ENCODE assay signal across 16 cellular contexts in genomic region chr6:112939543-112939942, GRCh38.
DNase-seq lines count a peak whose midpoint lies in the region; ATAC-seq and TF ChIP-seq lines count a peak whose summit lies in the region.
"Had no signal": no experiment of that assay in that cellular context is flagged by ENCODE, and none has a peak within 500 bp of the region (broad histone marks: within the 10 kb centered on the region; RNA-seq: fewer than 3 reads in every experiment).

No MANE protein-coding gene starts in this region.

- DNase-seq in COR-L47 (lab: John Stamatoyannopoulos, UW) = peak; percentile 85
- peak; percentile 93 for DNase-seq in NCI-H1105 (lab: John Stamatoyannopoulos, UW)
- peak; percentile 92 for DNase-seq in NCI-H748 (lab: John Stamatoyannopoulos, UW; ENCODE audit: unreplicated experiment)
- peak; percentile 36 for DNase-seq in foreskin melanocyte
- DNase-seq in SW480 (ENCODE audit: low spot score) = no peak
- no peak for DNase-seq in MM.1S
- DNase-seq in stimulated activated CD4-positive, alpha-beta T cell treated with anti-CD3 and anti-CD28 coated beads, Interleukin-4, amount 100 ng/mL, for 24 hours = no peak
- DNase-seq: activated CD4-positive, alpha-beta memory T cell treated with anti-CD3 and anti-CD28 coated beads, Interleukin-2, amount 10 ng/mL, durations not matched to agents 7 days and 5 days; activated effector memory CD4-positive, alpha-beta T cell treated with anti-CD3 and anti-CD28 coated beads, Interleukin-2, amount 50 U/mL, for 16 hours; AML-193; naive thymus-derived CD8-positive, alpha-beta T cell; NCI-H1694; stimulated activated naive CD8-positive, alpha-beta T cell treated with anti-CD3 and anti-CD28 coated beads, Interleukin-15, Interleukin-2, amounts not matched to agents 100 U/mL and 50 U/mL, for 24 hours had no signal

- no peak overlapping the region for H3K27ac ChIP-seq in MM.1S (ENCODE audit: low read length)

- no peak overlapping the region for H3K4me3 ChIP-seq in MM.1S (ENCODE audit: low read length)
- H3K4me3 ChIP-seq: HAP-1 had no signal

- no peak overlapping the region for H3K4me2 ChIP-seq in MM.1S (ENCODE audit: low read depth, low read length)

- H3K9me2 ChIP-seq in MM.1S (replicated peaks; ENCODE audit: insufficient read depth, low read length) = no peaks in the 10 kb centered on the region

- H4K20me1 ChIP-seq in MM.1S (ENCODE audit: insufficient read depth, low read length) = no peaks in the 10 kb centered on the region

- H3K36me3 ChIP-seq in MM.1S (replicated peaks; ENCODE audit: insufficient read depth, low read length) = no peaks in the 10 kb centered on the region
- H3K36me3 ChIP-seq: HAP-1 had no signal

- no peak overlapping the region for H2AFZ ChIP-seq in MM.1S (ENCODE audit: low read length)

- no peaks in the 10 kb centered on the region for H3K9me3 ChIP-seq in MM.1S (replicated peaks; ENCODE audit: insufficient read depth, low read length)
- H3K9me3 ChIP-seq: HAP-1 had no signal

- no peaks in the 10 kb centered on the region for H3K4me1 ChIP-seq in MM.1S (ENCODE audit: low read length)

- H3F3A ChIP-seq in MM.1S (ENCODE audit: insufficient read depth, low read length) = no peaks in the 10 kb centered on the region

- H3K9ac ChIP-seq in MM.1S (ENCODE audit: low read length) = no peak overlapping the region

- no peaks in the 10 kb centered on the region for H3K79me2 ChIP-seq in MM.1S (ENCODE audit: low read length)

- TF ChIP-seq CTCF in MM.1S (IDR thresholded peaks at IDR 0.05; ENCODE audit: low read length) = no peak

- ATAC-seq in GM18511 (IDR thresholded peaks at IDR 0.05; ENCODE audit: unreplicated experiment) = no peak
- ATAC-seq: naive thymus-derived CD8-positive, alpha-beta T cell; sciatic nerve; stimulated activated naive CD8-positive, alpha-beta T cell treated with anti-CD3 and anti-CD28 coated beads, Interleukin-15, Interleukin-2, amounts not matched to agents 100 U/mL and 50 U/mL, for 24 hours had no signal

- H3K27me3 ChIP-seq in MM.1S (replicated peaks; ENCODE audit: insufficient read depth, low read length) = no peaks in the 10 kb centered on the region

Comparison
In these comparisons a context has a peak if more than half of its experiments do, and no peak if none do; other contexts are left out.
1. DNase-seq: peak in COR-L47 (single experiment), NCI-H1105 (single experiment), NCI-H748 (single experiment) and foreskin melanocyte (single experiment); none in SW480 (single experiment), MM.1S (single experiment) and stimulated activated CD4-positive, alpha-beta T cell treated with anti-CD3 and anti-CD28 coated beads, Interleukin-4, amount 100 ng/mL, for 24 hours (single experiment).